In the genomic region with DNA sequence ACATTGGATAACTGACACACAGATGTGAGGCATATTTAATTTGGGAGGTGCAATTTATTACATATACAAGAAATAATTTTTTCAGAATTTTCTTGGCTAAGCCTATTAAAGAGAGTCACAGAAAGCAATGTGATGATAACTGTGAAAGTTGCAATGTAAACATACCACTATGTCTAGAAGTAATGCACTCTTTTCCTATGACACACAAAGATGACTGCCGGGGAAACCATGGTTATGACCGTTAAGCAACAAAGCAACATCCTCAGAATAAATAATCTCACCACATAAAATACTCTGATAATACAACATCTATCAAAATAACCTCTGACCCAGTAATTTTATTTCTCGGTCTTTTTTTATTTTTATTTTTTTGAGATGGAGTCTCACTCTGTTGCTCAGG, we compare ENCODE assay signal across 17 cellular contexts. TPM values are rescaled to one million over a fixed set of nuclear protein-coding genes. Genes with fewer than 3 reads are reported as not detected.
DNase-seq lines count a peak whose midpoint lies in the region; ATAC-seq and TF ChIP-seq lines count a peak whose summit lies in the region.
"Had no signal": no experiment of that assay in that cellular context is flagged by ENCODE, and none has a peak within 500 bp of the region (broad histone marks: within the 10 kb centered on the region; RNA-seq: fewer than 3 reads in every experiment).

No MANE protein-coding gene starts in this region.

- DNase-seq in AG04450 (ENCODE audit: low read depth, low spot score) (peak; percentile 10), HFFc6 (peak; percentile 27), amniotic epithelial cell (ENCODE audit: low read depth) (peak; percentile 23), iris pigment epithelial cell (ENCODE audit: low read depth) (peak; percentile 61), hepatocyte (ENCODE audit: low spot score) (no peak)
- DNase-seq in NK-92 treated with Interleukin-12 subunit alpha and Interleukin-12 subunit beta, amount 100 ng/mL, for 24 hours (lab: John Stamatoyannopoulos, UW), result no peak
- DNase-seq: 8988T; BE2C; CD4-positive, alpha-beta memory T cell; DMS79; GF-D8; GOT3; H9 had no signal

- peaks cover 9% of the 10 kb centered on the region; the same call in 1 of the 2 replicates for H3K36me3 Mint-ChIP-seq in HFFc6 (ENCODE audit: low read depth)

- H3K9me2 ChIP-seq in hepatocyte (replicated peaks; ENCODE audit: insufficient read depth), result no peaks in the 10 kb centered on the region

- H3K4me3 Mint-ChIP-seq in HFFc6, result no peak overlapping the region
- H3K4me3 Mint-ChIP-seq: H9 had no signal

- H3K9me3 ChIP-seq in AG04450 (ENCODE audit: control insufficient read depth, insufficient read depth, low read length) (no peaks in the 10 kb centered on the region), hepatocyte (ENCODE audit: low read depth) (no peaks in the 10 kb centered on the region)
- H3K9me3 ChIP-seq: BE2C had no signal

- no peaks in the 10 kb centered on the region for H3K9me3 Mint-ChIP-seq in HFFc6
- H3K9me3 Mint-ChIP-seq: H9 had no signal

- H3K36me3 ChIP-seq in hepatocyte (replicated peaks; ENCODE audit: insufficient read depth, low read depth), result no peaks in the 10 kb centered on the region

- no peaks in the 10 kb centered on the region for H3K27me3 ChIP-seq in AG04450 (ENCODE audit: control insufficient read depth, insufficient read depth, low read length)
- no peaks in the 10 kb centered on the region for H3K27me3 ChIP-seq in hepatocyte
- H3K27me3 ChIP-seq: BE2C had no signal

- H4K20me1 ChIP-seq in hepatocyte (ENCODE audit: insufficient read depth, poor library complexity, severe bottlenecking), result no peaks in the 10 kb centered on the region

- WGBS in hepatocyte (ENCODE audit: low lambda C conversion rate, missing lambda C conversion rate), result 94% methylated on average over 3 of the region's 3 CpGs

- H3K27ac ChIP-seq in AG04450 (ENCODE audit: low read depth, low read length), result no peak overlapping the region
- H3K27ac ChIP-seq in hepatocyte, result no peak overlapping the region
- H3K27ac ChIP-seq: C4-2B had no signal

- TF ChIP-seq CTCF in AG04450 (IDR thresholded peaks at IDR 0.05; ENCODE audit: low read depth, low read length) (no peak), HFFc6 (IDR thresholded peaks at IDR 0.05) (no peak), hepatocyte (IDR thresholded peaks at IDR 0.05; ENCODE audit: poor library complexity) (no peak)

- no peak overlapping the region for H3K4me3 ChIP-seq in AG04450 (ENCODE audit: low read depth, low read length)
- H3K4me3 ChIP-seq in hepatocyte, result no peak overlapping the region
- H3K4me3 ChIP-seq: GM12878 had no signal

- POLR2A ChIA-PET in AG04450 (lab: Yijun Ruan, JAX), result no interaction called here

- peaks cover 6% of the 10 kb centered on the region; the same call in 1 of the 2 replicates for H3K4me1 Mint-ChIP-seq in HFFc6 (ENCODE audit: low read depth)

- H2AFZ ChIP-seq in hepatocyte, result no peak overlapping the region

- no peak overlapping the region; the same call in 1 of the 2 replicates for H3K27ac Mint-ChIP-seq in HFFc6
- H3K27ac Mint-ChIP-seq: H9 had no signal

- ATAC-seq in HG03469 (IDR thresholded peaks at IDR 0.05; ENCODE audit: unreplicated experiment), result no peak
- ATAC-seq: GM12878, HepG2 had no signal

- CTCF ChIA-PET in AG04450 (lab: Charles Lee), result no interaction called here

- H3K4me2 ChIP-seq in hepatocyte, result no peak overlapping the region

- H3K27me3 Mint-ChIP-seq in HFFc6 (ENCODE audit: insufficient read depth), result peaks cover 2% of the 10 kb centered on the region
- H3K27me3 Mint-ChIP-seq: CD4-positive, alpha-beta memory T cell had no signal

- H3K4me1 ChIP-seq in hepatocyte (ENCODE audit: insufficient read depth), result no peaks in the 10 kb centered on the region
- H3K4me1 ChIP-seq: BE2C had no signal

- H3K79me2 ChIP-seq in hepatocyte, result no peaks in the 10 kb centered on the region

RNA-seq across cellular contexts. Expression of gene QRICH2, which starts 10.5 kb away (rescaled TPM):
- 1.1 and 1.2 TPM in 2 replicates for polyA plus RNA-seq in AG04450 (2011; rRNA removed)
- polyA minus RNA-seq in AG04450 (2011; rRNA and poly(A)+ RNA removed), result 3.5 and 4.0 TPM in 2 replicates
- total RNA-seq in HFFc6 (2021; fragmentation: NEBNext Ultra II Directional; extraction: Animal tissue kit (Norgen Biotek cat#: 25700)), result 1 to 10 TPM; 1.2 to 2.3 (median 1.4) TPM
- total RNA-seq in hepatocyte, result 2.8 and 3.6 TPM in 2 replicates
- polyA plus RNA-seq in hepatocyte, result 2.3 and 2.9 TPM in 2 replicates

RNA-seq across cellular contexts. Expression of gene PRPSAP1, which starts 35.1 kb away (rescaled TPM):
- polyA plus RNA-seq in AG04450 (2011; rRNA removed) (48.8 and 49.9 TPM in 2 replicates), hepatocyte (42.3 and 62.3 TPM in 2 replicates)
- 44.7 and 53.4 TPM in 2 replicates for polyA minus RNA-seq in AG04450 (2011; rRNA and poly(A)+ RNA removed)
- 10 to 100 TPM; 32.6 to 37.4 (median 35.1) TPM for total RNA-seq in HFFc6 (2021; fragmentation: NEBNext Ultra II Directional; extraction: Animal tissue kit (Norgen Biotek cat#: 25700))
- total RNA-seq in hepatocyte, result 42.1 and 61.8 TPM in 2 replicates

RNA-seq across cellular contexts. Expression of gene UBALD2, which starts 53.4 kb away (rescaled TPM):
- polyA plus RNA-seq in AG04450 (2011; rRNA removed) (16.3 and 18.1 TPM in 2 replicates), hepatocyte (13.1 and 16.4 TPM in 2 replicates)
- 4.4 and 5.2 TPM in 2 replicates for polyA minus RNA-seq in AG04450 (2011; rRNA and poly(A)+ RNA removed)
- 10 to 100 TPM; 24.5 to 35.7 (median 30.5) TPM for total RNA-seq in HFFc6 (2021; fragmentation: NEBNext Ultra II Directional; extraction: Animal tissue kit (Norgen Biotek cat#: 25700))
- total RNA-seq in hepatocyte, result 10.2 and 10.8 TPM in 2 replicates

Comparison
In these comparisons a context has a peak if more than half of its experiments do, and no peak if none do; other contexts are left out.
1. DNase-seq: peak in AG04450 (single experiment), HFFc6 (single experiment), amniotic epithelial cell (single experiment) and iris pigment epithelial cell (single experiment); none in NK-92 treated with Interleukin-12 subunit alpha and Interleukin-12 subunit beta, amount 100 ng/mL, for 24 hours (single experiment) and hepatocyte (single experiment).